Comparison of ENCODE assay signal across 18 cellular contexts in the genomic region with DNA sequence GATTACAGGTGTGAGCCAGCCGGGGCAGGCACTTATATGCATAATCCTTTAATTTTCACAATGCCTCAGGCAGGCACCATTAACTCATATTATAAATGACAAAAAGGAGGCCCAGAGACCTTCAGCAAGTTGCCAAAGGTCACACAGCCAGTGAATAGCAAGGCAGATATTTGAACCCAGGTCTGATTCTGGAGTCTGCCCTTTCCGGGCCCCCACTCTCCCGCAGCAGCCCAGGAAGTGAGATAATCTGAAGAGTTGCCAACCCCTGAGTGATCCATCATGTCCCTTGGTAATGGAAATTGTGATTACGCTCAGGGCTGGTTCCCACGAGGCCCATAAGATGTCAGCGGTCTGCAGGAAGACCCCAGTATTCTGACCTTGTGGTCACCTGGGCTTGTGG.
DNase-seq lines count a peak whose midpoint lies in the region; ATAC-seq, FAIRE-seq and TF ChIP-seq lines count a peak whose summit lies in the region.
"Had no signal": no experiment of that assay in that cellular context is flagged by ENCODE, and none has a peak within 500 bp of the region (broad histone marks: within the 10 kb centered on the region; RNA-seq: fewer than 3 reads in every experiment).

No MANE protein-coding gene starts in this region.

- no peak overlapping the region for H2BK120ac ChIP-seq in mesenchymal stem cell (ENCODE audit: low read depth, low read length)

- peak overlapping the region in 1 of 2 experiments; percentile 24 for H3K4ac ChIP-seq in mesenchymal stem cell (ENCODE audit: low read depth in 1 of 2, low read length in 2 of 2)

- H3K18ac ChIP-seq in mesenchymal stem cell (ENCODE audit: low read depth in 1 of 2, low read length in 2 of 2): peak overlapping the region in 1 of 2 experiments; percentile 28

- TF ChIP-seq CTCF in K562 (IDR thresholded peaks at IDR 0.05 in 2 of 3, conservative IDR thresholded peaks at IDR 0.05 in 1 of 3; ENCODE audit: insufficient read depth in 2 of 3, low read depth in 1 of 3, low read length in 3 of 3) (no peak), thoracic aorta (IDR thresholded peaks at IDR 0.05) (no peak)

- peaks cover 10% of the 10 kb centered on the region for H3K9me3 Mint-ChIP-seq in activated naive CD8-positive, alpha-beta T cell treated with anti-CD3 and anti-CD28 coated beads, Interleukin-2, amount 50 U/mL, for 24 hours
- H3K9me3 Mint-ChIP-seq in activated naive CD8-positive, alpha-beta T cell treated with anti-CD3 and anti-CD28 coated beads for 36 hours: peaks cover 3% of the 10 kb centered on the region
- peaks cover 0 to 10% (median 0%) of the 10 kb centered on the region in 3 donors for H3K9me3 Mint-ChIP-seq in T-cell
- no peaks in the 10 kb centered on the region for H3K9me3 Mint-ChIP-seq in stimulated activated effector memory CD8-positive, alpha-beta T cell treated with anti-CD3 and anti-CD28 coated beads, Interleukin-12 subunit alpha, Interleukin-12 subunit beta, amount 100 ng/mL, for 72 hours

- H3K27me3 Mint-ChIP-seq in activated naive CD8-positive, alpha-beta T cell treated with anti-CD3 and anti-CD28 coated beads, Interleukin-2, amount 50 U/mL, for 24 hours: no peaks in the 10 kb centered on the region
- H3K27me3 Mint-ChIP-seq in activated naive CD8-positive, alpha-beta T cell treated with anti-CD3 and anti-CD28 coated beads for 36 hours: no peaks in the 10 kb centered on the region
- no peaks in the 10 kb centered on the region for H3K27me3 Mint-ChIP-seq in T-cell

- peak overlapping the region; percentile 9 for H2BK5ac ChIP-seq in mesenchymal stem cell (ENCODE audit: low read depth, low read length, poor library complexity, severe bottlenecking)

- H3K4me3 ChIP-seq in K562 (no peak overlapping the region), mesenchymal stem cell (ENCODE audit: insufficient read depth in 1 of 2, low read depth in 1 of 2, low read length in 2 of 2) (no peak overlapping the region), thoracic aorta (no peak overlapping the region)
- H3K4me3 ChIP-seq: BLaER1, Peyer's patch had no signal

- H4K8ac ChIP-seq in mesenchymal stem cell (ENCODE audit: low read length): no peak overlapping the region

- no peaks in the 10 kb centered on the region for H3K79me2 ChIP-seq in K562 (ENCODE audit: control insufficient read depth, insufficient read depth, low read length)

- peak overlapping the region in 1 of 2 experiments; percentile 39 for H2BK12ac ChIP-seq in mesenchymal stem cell (ENCODE audit: low read length in 2 of 2)

- no peak for TF ChIP-seq RAD21 in K562 (CRISPR knock-in tag; conservative IDR thresholded peaks at IDR 0.05 in 1 of 2, IDR thresholded peaks at IDR 0.05 in 1 of 2)

- no peak for TF ChIP-seq EP300 in K562 (IDR thresholded peaks at IDR 0.05; ENCODE audit: low read length)

- H3K27ac ChIP-seq in K562 (ENCODE audit: extremely low read depth, low read depth, low read length) (peak overlapping the region; percentile 44; the same call in 1 of the 3 replicates), mesenchymal stem cell (ENCODE audit: low read length, poor library complexity, severe bottlenecking) (no peak overlapping the region), thoracic aorta (peak overlapping the region; percentile 78 to 84)
- H3K27ac ChIP-seq: 22Rv1, BLaER1, Peyer's patch had no signal

- peaks cover 4% of the 10 kb centered on the region for H3K9me3 ChIP-seq in K562 (replicated peaks; ENCODE audit: control insufficient read depth, insufficient read depth, low read depth, low read length)
- peaks cover 5% of the 10 kb centered on the region for H3K9me3 ChIP-seq in mesenchymal stem cell (ENCODE audit: control insufficient read depth, low read length)
- H3K9me3 ChIP-seq in thoracic aorta: no peaks in the 10 kb centered on the region
- H3K9me3 ChIP-seq: BLaER1, Peyer's patch had no signal

- intact Hi-C loops in K562 (cut with micrococcal nuclease): no loop called here

- H3K27ac Mint-ChIP-seq in activated naive CD8-positive, alpha-beta T cell treated with anti-CD3 and anti-CD28 coated beads, Interleukin-2, amount 50 U/mL, for 24 hours: no peak overlapping the region
- no peak overlapping the region for H3K27ac Mint-ChIP-seq in activated naive CD8-positive, alpha-beta T cell treated with anti-CD3 and anti-CD28 coated beads for 36 hours
- no peak overlapping the region for H3K27ac Mint-ChIP-seq in T-cell
- no peak overlapping the region for H3K27ac Mint-ChIP-seq in stimulated activated effector memory CD8-positive, alpha-beta T cell treated with anti-CD3 and anti-CD28 coated beads, Interleukin-12 subunit alpha, Interleukin-12 subunit beta, amount 100 ng/mL, for 72 hours

- H3K4me1 Mint-ChIP-seq in activated naive CD8-positive, alpha-beta T cell treated with anti-CD3 and anti-CD28 coated beads, Interleukin-2, amount 50 U/mL, for 24 hours: peaks cover 21% of the 10 kb centered on the region
- H3K4me1 Mint-ChIP-seq in activated naive CD8-positive, alpha-beta T cell treated with anti-CD3 and anti-CD28 coated beads for 36 hours: peaks cover 15% of the 10 kb centered on the region
- H3K4me1 Mint-ChIP-seq in T-cell: no peaks in the 10 kb centered on the region
- peaks cover 18% of the 10 kb centered on the region for H3K4me1 Mint-ChIP-seq in stimulated activated effector memory CD8-positive, alpha-beta T cell treated with anti-CD3 and anti-CD28 coated beads, Interleukin-12 subunit alpha, Interleukin-12 subunit beta, amount 100 ng/mL, for 72 hours

- no peak for FAIRE-seq in K562 (lab: Jason Lieb, UNC)
- FAIRE-seq: H54 had no signal

- no peaks in the 10 kb centered on the region for H4K20me1 ChIP-seq in K562 (replicated peaks; ENCODE audit: control insufficient read depth, insufficient read depth, low read length)
- H4K20me1 ChIP-seq: BLaER1 had no signal

- H3K27me3 ChIP-seq in K562 (ENCODE audit: control insufficient read depth in 2 of 2, insufficient read depth in 2 of 2, low read length in 2 of 2) (no peaks in the 10 kb centered on the region), mesenchymal stem cell (ENCODE audit: control insufficient read depth in 1 of 2, insufficient read depth in 1 of 2, low read length in 2 of 2) (no peaks in the 10 kb centered on the region), thoracic aorta (replicated peaks; ENCODE audit: insufficient read depth) (no peaks in the 10 kb centered on the region)
- H3K27me3 ChIP-seq: BLaER1, Peyer's patch had no signal

- H2AFZ ChIP-seq in K562 (ENCODE audit: low read depth, low read length) (peak overlapping the region; percentile 87), mesenchymal stem cell (ENCODE audit: low read depth, low read length) (no peak overlapping the region)

- H3K23ac ChIP-seq in mesenchymal stem cell (ENCODE audit: low read length in 2 of 2): no peak overlapping the region

- no peak overlapping the region for H3K4me3 Mint-ChIP-seq in activated naive CD8-positive, alpha-beta T cell treated with anti-CD3 and anti-CD28 coated beads, Interleukin-2, amount 50 U/mL, for 24 hours
- H3K4me3 Mint-ChIP-seq in activated naive CD8-positive, alpha-beta T cell treated with anti-CD3 and anti-CD28 coated beads for 36 hours: no peak overlapping the region
- no peak overlapping the region for H3K4me3 Mint-ChIP-seq in T-cell
- H3K4me3 Mint-ChIP-seq in stimulated activated effector memory CD8-positive, alpha-beta T cell treated with anti-CD3 and anti-CD28 coated beads, Interleukin-12 subunit alpha, Interleukin-12 subunit beta, amount 100 ng/mL, for 72 hours: no peak overlapping the region

- H3K14ac ChIP-seq in mesenchymal stem cell (ENCODE audit: low read length in 2 of 2): no peak overlapping the region

- in situ Hi-C loops in K562 (cut with MboI): no loop called here

- H2AK5ac ChIP-seq in mesenchymal stem cell (ENCODE audit: low read length, severe bottlenecking): peak overlapping the region; percentile 50

- H3K4me2 ChIP-seq in K562 (ENCODE audit: insufficient read depth, low read length) (no peak overlapping the region), mesenchymal stem cell (ENCODE audit: low read length, poor library complexity, severe bottlenecking) (no peak overlapping the region)
- H3K4me2 ChIP-seq: BLaER1 had no signal

- H3K79me1 ChIP-seq in mesenchymal stem cell (replicated peaks; ENCODE audit: low read length, poor library complexity, severe bottlenecking): no peaks in the 10 kb centered on the region

- peak; percentile 31 for ATAC-seq in activated naive CD8-positive, alpha-beta T cell treated with anti-CD3 and anti-CD28 coated beads, Interleukin-2, amount 50 U/mL, for 24 hours
- ATAC-seq in K562 (peak; percentile 38), thoracic aorta (ENCODE audit: insufficient number of reproducible peaks, low FRiP score, low read depth) (no peak), HG03442 (IDR thresholded peaks at IDR 0.05; ENCODE audit: unreplicated experiment) (no peak), T-cell (replicated peaks in 1 of 4) (no peak)
- ATAC-seq in stimulated activated effector memory CD8-positive, alpha-beta T cell treated with anti-CD3 and anti-CD28 coated beads, Interleukin-12 subunit alpha, Interleukin-12 subunit beta, amount 100 ng/mL, for 72 hours: no peak

- no TSS peak for BruUV-seq in K562 (replicated peaks; lab: Mats Ljungman, UMichigan)

- peaks cover 9 to 17% of the 10 kb centered on the region in 2 experiments; a peak in 4 of 5 replicates for H3K4me1 ChIP-seq in K562 (replicated peaks in 1 of 2; ENCODE audit: control insufficient read depth in 2 of 2, insufficient read depth in 2 of 2, low read length in 2 of 2)
- peaks cover 14% of the 10 kb centered on the region for H3K4me1 ChIP-seq in mesenchymal stem cell (ENCODE audit: control insufficient read depth, insufficient read depth, low read depth, low read length)
- H3K4me1 ChIP-seq in thoracic aorta (ENCODE audit: control insufficient read depth in 1 of 2, low read depth in 2 of 2): peaks cover 18 to 46% of the 10 kb centered on the region in 2 donors
- H3K4me1 ChIP-seq: Peyer's patch had no signal

- H3K36me3 Mint-ChIP-seq in activated naive CD8-positive, alpha-beta T cell treated with anti-CD3 and anti-CD28 coated beads, Interleukin-2, amount 50 U/mL, for 24 hours (ENCODE audit: low read depth): no peaks in the 10 kb centered on the region
- H3K36me3 Mint-ChIP-seq in activated naive CD8-positive, alpha-beta T cell treated with anti-CD3 and anti-CD28 coated beads for 36 hours: no peaks in the 10 kb centered on the region
- no peaks in the 10 kb centered on the region for H3K36me3 Mint-ChIP-seq in T-cell
- H3K36me3 Mint-ChIP-seq in stimulated activated effector memory CD8-positive, alpha-beta T cell treated with anti-CD3 and anti-CD28 coated beads, Interleukin-12 subunit alpha, Interleukin-12 subunit beta, amount 100 ng/mL, for 72 hours: no peaks in the 10 kb centered on the region

- TF ChIP-seq POLR2A in K562 (conservative IDR thresholded peaks at IDR 0.05): no peak

- no peak for DNase-seq in activated naive CD8-positive, alpha-beta T cell treated with anti-CD3 and anti-CD28 coated beads, Interleukin-2, amount 50 U/mL, for 24 hours
- no peak for DNase-seq in activated naive CD8-positive, alpha-beta T cell treated with anti-CD3 and anti-CD28 coated beads for 36 hours
- no peak for DNase-seq in K562 (ENCODE audit: extremely low read depth in 1 of 4, low spot score in 3 of 4)
- DNase-seq in mesenchymal stem cell: peak; percentile 56
- no peak for DNase-seq in thoracic aorta (ENCODE audit: low spot score)
- DNase-seq in T-cell: no peak
- DNase-seq in stimulated activated effector memory CD8-positive, alpha-beta T cell treated with anti-CD3 and anti-CD28 coated beads, Interleukin-12 subunit alpha, Interleukin-12 subunit beta, amount 100 ng/mL, for 72 hours (ENCODE audit: low spot score in 2 of 2): no peak
- DNase-seq: EL, Karpas-422, NCI-H1105 treated with DMSO at 0.1 percent for 48 hours, NCI-H1930, NCI-H2171, NCI-H774, Peyer's patch had no signal

- H4K91ac ChIP-seq in mesenchymal stem cell (ENCODE audit: low read length): no peak overlapping the region

- H3K9ac ChIP-seq in K562 (ENCODE audit: insufficient read depth in 1 of 2, low read depth in 2 of 2, low read length in 2 of 2): peak overlapping the region in 1 of 2 experiments; percentile 69; a peak in 1 of 4 replicates
- no peak overlapping the region for H3K9ac ChIP-seq in mesenchymal stem cell (ENCODE audit: low read length)
- H3K9ac ChIP-seq: BLaER1 had no signal

- H3K36me3 ChIP-seq in K562 (ENCODE audit: control insufficient read depth, insufficient read depth, low read length) (no peaks in the 10 kb centered on the region; the same call in 2 of the 3 replicates), mesenchymal stem cell (ENCODE audit: control insufficient read depth in 1 of 2, insufficient read depth in 2 of 2, low read depth in 1 of 2, low read length in 2 of 2) (no peaks in the 10 kb centered on the region), thoracic aorta (no peaks in the 10 kb centered on the region)
- H3K36me3 ChIP-seq: BLaER1, Peyer's patch had no signal

- CTCF ChIA-PET in K562 (lab: Yijun Ruan, JAX; ENCODE audit: low intra/inter-chr PET ratio): no interaction called here
- CTCF ChIA-PET in T-cell (lab: Charles Lee): no interaction called here

- no peak overlapping the region for H2BK15ac ChIP-seq in mesenchymal stem cell (ENCODE audit: low read depth, poor library complexity, severe bottlenecking)

- no peaks in the 10 kb centered on the region for H3K9me1 ChIP-seq in K562 (ENCODE audit: control insufficient read depth, insufficient read depth, low read length)

- WGBS in K562 (ENCODE audit: insufficient coverage, low coverage, missing lambda C conversion rate): 47% methylated on average over 6 of the region's 6 CpGs
- 52% methylated on average over 6 of the region's 6 CpGs for WGBS in mesenchymal stem cell

- POLR2A ChIA-PET in K562 (lab: Yijun Ruan, JAX) (interaction anchor here (0.8 to 2.3 kb wide), 2 partner anchors 12 to 95 kb away, joined by 3 to 7 read pairs; partner anchors contain the start of gene MED13L), T-cell (lab: Charles Lee) (no interaction called here)

Comparison
In these comparisons a context has a peak if more than half of its experiments do, and no peak if none do; other contexts are left out.
1. ATAC-seq: peak in activated naive CD8-positive, alpha-beta T cell treated with anti-CD3 and anti-CD28 coated beads, Interleukin-2, amount 50 U/mL, for 24 hours (single experiment) and K562 (single experiment); none in thoracic aorta (single experiment), HG03442 (single experiment), T-cell (0 of 4) and stimulated activated effector memory CD8-positive, alpha-beta T cell treated with anti-CD3 and anti-CD28 coated beads, Interleukin-12 subunit alpha, Interleukin-12 subunit beta, amount 100 ng/mL, for 72 hours (single experiment).